10 cellular contexts compared by ENCODE assay signal in genomic region chr17:44906010-44906646, GRCh38. TPM values are rescaled to one million over a fixed set of nuclear protein-coding genes. Genes with fewer than 3 reads are reported as not detected.
DNase-seq lines count a peak whose midpoint lies in the region; ATAC-seq and TF ChIP-seq lines count a peak whose summit lies in the region.
"Had no signal": no experiment of that assay in that cellular context is flagged by ENCODE, and none has a peak within 500 bp of the region (broad histone marks: within the 10 kb centered on the region; RNA-seq: fewer than 3 reads in every experiment).

No MANE protein-coding gene starts in this region.

- ATAC-seq in HG03139 (IDR thresholded peaks at IDR 0.05; ENCODE audit: unreplicated experiment): no peak
- ATAC-seq in HG03378 (IDR thresholded peaks at IDR 0.05; ENCODE audit: unreplicated experiment): no peak

- no peaks in the 10 kb centered on the region for H3K27me3 ChIP-seq in Peyer's patch

- H3K9me3 ChIP-seq in Peyer's patch: no peaks in the 10 kb centered on the region

- intact Hi-C loops in posterior vena cava (cut with DNase I): no loop called here

- peaks cover 0 to 11% (median 4%) of the 10 kb centered on the region in 4 donors for H3K4me1 ChIP-seq in Peyer's patch

- no peak for TF ChIP-seq POLR2A in Peyer's patch (IDR thresholded peaks at IDR 0.05)

- no peak overlapping the region for H3K4me3 ChIP-seq in Peyer's patch

- H3K27ac ChIP-seq in Peyer's patch: peak overlapping the region in 3 of 4 donors; percentile 25 to 81 (median 73)

- DNase-seq in GM04504 (ENCODE audit: low read depth): peak; percentile 90
- DNase-seq in Peyer's patch: peak in 1 of 3 donors; percentile 45
- peak; percentile 87 for DNase-seq in fibroblast of gingiva (ENCODE audit: low read depth)
- DNase-seq in posterior vena cava (ENCODE audit: low spot score): peak; percentile 60
- DNase-seq in activated CD4-positive, alpha-beta T cell treated with anti-CD3 and anti-CD28 coated beads for 1 hour: no peak
- no peak for DNase-seq in NCI-H526 treated with DMSO at 0.1 percent for 48 hours (lab: John Stamatoyannopoulos, UW)
- DNase-seq: cerebellar nuclear complex, NCI-H345 had no signal

- no peaks in the 10 kb centered on the region for H3K36me3 ChIP-seq in Peyer's patch

- TF ChIP-seq CTCF in Peyer's patch (IDR thresholded peaks at IDR 0.05): no peak

RNA-seq across cellular contexts. Expression of gene EFTUD2, which starts 6.9 kb away (rescaled TPM):
- total RNA-seq in Peyer's patch (100 to 1,000 TPM in 1 of 4 donors, 10 to 100 TPM in 3; 43.3 to 176 (median 69.8) TPM), posterior vena cava (10 to 100 TPM; 65.2 to 71.9 TPM)

RNA-seq across cellular contexts. Expression of gene GFAP, which starts 9.2 kb away (rescaled TPM):
- total RNA-seq in Peyer's patch (not detected), posterior vena cava (1 to 10 TPM in 1 of 2 donors, under 1 TPM in 1; 0.51 to 1.7 TPM)

RNA-seq across cellular contexts. Expression of gene KIF18B, which starts 41.4 kb away (rescaled TPM):
- total RNA-seq in Peyer's patch (10 to 100 TPM in 1 of 4 donors, 1 to 10 TPM in 3; 3.4 to 40.4 (median 6.8) TPM), posterior vena cava (under 1 TPM; 0.10 to 0.65 TPM)

RNA-seq across cellular contexts. Expression of gene HIGD1B, which starts 58.4 kb away (rescaled TPM):
- total RNA-seq in Peyer's patch (not detected), posterior vena cava (1 to 10 TPM; 1.8 to 1.9 TPM)

Comparison
In these comparisons a context has a peak if more than half of its experiments do, and no peak if none do; other contexts are left out.
1. DNase-seq: peak in GM04504 (single experiment), fibroblast of gingiva (single experiment) and posterior vena cava (single experiment); none in activated CD4-positive, alpha-beta T cell treated with anti-CD3 and anti-CD28 coated beads for 1 hour (single experiment) and NCI-H526 treated with DMSO at 0.1 percent for 48 hours (single experiment).